1 cellular context compared by ENCODE assay signal in genomic region chr16:68328151-68328859, GRCh38.
TF ChIP-seq lines count a peak whose summit lies in the region.

No MANE protein-coding gene starts in this region.

TF ChIP-seq in GM23338, 12 proteins besides CTCF, POLR2A, EP300 and RAD21 (continued from another document):
- TF ChIP-seq ZNF462 (CRISPR knock-in tag; IDR thresholded peaks at IDR 0.05) (no peak), EZH2 (IDR thresholded peaks at IDR 0.05; ENCODE audit: low read depth, unreplicated experiment) (no peak), NANOG (IDR thresholded peaks at IDR 0.05; ENCODE audit: borderline replicate concordance) (no peak), STAT1 (IDR thresholded peaks at IDR 0.05; ENCODE audit: unreplicated experiment) (no peak), ZNF114 (CRISPR knock-in tag; IDR thresholded peaks at IDR 0.05) (no peak), ETS1 (IDR thresholded peaks at IDR 0.05) (no peak), ZNF331 (CRISPR knock-in tag; IDR thresholded peaks at IDR 0.05; ENCODE audit: low read depth) (no peak), POLR2AphosphoS5 (IDR thresholded peaks at IDR 0.05; ENCODE audit: low read depth) (no peak), JUNB (IDR thresholded peaks at IDR 0.05; ENCODE audit: unreplicated experiment) (no peak)
